ENCODE assay signal across 8 cellular contexts in genomic region chr13:72565893-72566292, GRCh38.
DNase-seq lines count a peak whose midpoint lies in the region; ATAC-seq and TF ChIP-seq lines count a peak whose summit lies in the region.

No MANE protein-coding gene starts in this region.

- ATAC-seq in GM21381 (IDR thresholded peaks at IDR 0.05; ENCODE audit: unreplicated experiment) (no peak), HG03095 (IDR thresholded peaks at IDR 0.05; ENCODE audit: unreplicated experiment) (no peak)

- peaks cover 4% of the 10 kb centered on the region for H3F3A ChIP-seq in SK-N-SH (replicated peaks; ENCODE audit: insufficient read depth)

- no peak overlapping the region for H2AFZ ChIP-seq in SK-N-SH (ENCODE audit: low read depth)

- H3K4me1 ChIP-seq in SK-N-SH (ENCODE audit: control insufficient read depth in 1 of 2, insufficient read depth in 2 of 2, low read depth in 1 of 2, low read length in 1 of 2), result peaks cover 0 to 15% of the 10 kb centered on the region in 2 experiments; a peak in 2 of 4 replicates

- TF ChIP-seq EP300 in Ishikawa (IDR thresholded peaks at IDR 0.05; ENCODE audit: borderline replicate concordance) (no peak), SK-N-SH (IDR thresholded peaks at IDR 0.05; ENCODE audit: borderline replicate concordance in 1 of 2, low read depth in 1 of 2, low read length in 1 of 2) (no peak)

- H3K27me3 ChIP-seq in SK-N-SH (ENCODE audit: insufficient read depth), result no peaks in the 10 kb centered on the region

- intact Hi-C loops in posterior cingulate gyrus (cut with DNase I), result no loop called here

- H3K9ac ChIP-seq in SK-N-SH, result no peak overlapping the region

- DNase-seq in GM10266 (ENCODE audit: extremely low spot score) (peak; percentile 7), SK-N-SH (peak; percentile 11), glomerular visceral epithelial cell (ENCODE audit: extremely low spot score) (peak; percentile 37), HPDE6-E6E7 (ENCODE audit: extremely low spot score) (no peak), posterior cingulate gyrus (no peak)

- CTCF ChIA-PET in SK-N-SH (lab: Yijun Ruan, JAX), result interaction anchor here (0.6 to 1.9 kb wide), 35 partner anchors 8 to 1603 kb away, joined by 3 to 14 read pairs (median 3); partner anchors contain the start of gene DACH1

- peak; percentile 72 for TF ChIP-seq RAD21 in Ishikawa (IDR thresholded peaks at IDR 0.05; ENCODE audit: low read depth)
- peak; percentile 85 for TF ChIP-seq RAD21 in SK-N-SH (IDR thresholded peaks at IDR 0.05; ENCODE audit: low read length)

- POLR2A ChIA-PET in SK-N-SH (lab: Yijun Ruan, JAX), result no interaction called here

- no peak overlapping the region for H3K27ac ChIP-seq in SK-N-SH (ENCODE audit: low read depth in 2 of 2, low read length in 1 of 2)

- no peaks in the 10 kb centered on the region for H3K9me3 ChIP-seq in SK-N-SH

- WGBS in SK-N-SH (ENCODE audit: low lambda C conversion rate), result 3% methylated on average over 1 of the region's 1 CpG

- H3K79me2 ChIP-seq in SK-N-SH (ENCODE audit: insufficient read depth), result no peaks in the 10 kb centered on the region

- no peaks in the 10 kb centered on the region for H3K9me2 ChIP-seq in SK-N-SH

- no peaks in the 10 kb centered on the region for H3K36me3 ChIP-seq in SK-N-SH (replicated peaks in 1 of 2; ENCODE audit: control insufficient read depth in 1 of 2, insufficient read depth in 2 of 2, low read length in 1 of 2)

- H4K20me1 ChIP-seq in SK-N-SH (ENCODE audit: insufficient read depth), result no peaks in the 10 kb centered on the region

- TF ChIP-seq CTCF in GM10266 (IDR thresholded peaks at IDR 0.05; ENCODE audit: control insufficient read depth, insufficient read depth, low read depth, missing control alignments), result peak; percentile 33
- TF ChIP-seq CTCF in SK-N-SH (IDR thresholded peaks at IDR 0.05), result peak; percentile 95

- no peak overlapping the region; a peak in 1 of 4 replicates for H3K4me3 ChIP-seq in SK-N-SH (ENCODE audit: low read depth in 2 of 2, low read length in 1 of 2)

- H3K4me2 ChIP-seq in SK-N-SH, result no peak overlapping the region

TF ChIP-seq in Ishikawa, 13 proteins besides CTCF, POLR2A, EP300 and RAD21:
- TF ChIP-seq, protein P1, sequence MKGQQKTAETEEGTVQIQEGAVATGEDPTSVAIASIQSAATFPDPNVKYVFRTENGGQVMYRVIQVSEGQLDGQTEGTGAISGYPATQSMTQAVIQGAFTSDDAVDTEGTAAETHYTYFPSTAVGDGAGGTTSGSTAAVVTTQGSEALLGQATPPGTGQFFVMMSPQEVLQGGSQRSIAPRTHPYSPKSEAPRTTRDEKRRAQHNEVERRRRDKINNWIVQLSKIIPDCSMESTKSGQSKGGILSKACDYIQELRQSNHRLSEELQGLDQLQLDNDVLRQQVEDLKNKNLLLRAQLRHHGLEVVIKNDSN (IDR thresholded peaks at IDR 0.05), result no peak
- no peak for TF ChIP-seq TAF1 (IDR thresholded peaks at IDR 0.05; ENCODE audit: low read depth)
- TF ChIP-seq TEAD4 (IDR thresholded peaks at IDR 0.05), result no peak
- no peak for TF ChIP-seq TCF12 (IDR thresholded peaks at IDR 0.05; ENCODE audit: low read depth)
- TF ChIP-seq CREB1 (IDR thresholded peaks at IDR 0.05; ENCODE audit: low read depth), result no peak
- TF ChIP-seq EGR1 (IDR thresholded peaks at IDR 0.05), result no peak
- TF ChIP-seq CEBPB (IDR thresholded peaks at IDR 0.05), result no peak
- TF ChIP-seq FOXM1 (IDR thresholded peaks at IDR 0.05; ENCODE audit: borderline replicate concordance, low read depth), result no peak
- no peak for TF ChIP-seq MAX (IDR thresholded peaks at IDR 0.05)
- no peak for TF ChIP-seq NFIC (IDR thresholded peaks at IDR 0.05)
- TF ChIP-seq, protein P2, sequence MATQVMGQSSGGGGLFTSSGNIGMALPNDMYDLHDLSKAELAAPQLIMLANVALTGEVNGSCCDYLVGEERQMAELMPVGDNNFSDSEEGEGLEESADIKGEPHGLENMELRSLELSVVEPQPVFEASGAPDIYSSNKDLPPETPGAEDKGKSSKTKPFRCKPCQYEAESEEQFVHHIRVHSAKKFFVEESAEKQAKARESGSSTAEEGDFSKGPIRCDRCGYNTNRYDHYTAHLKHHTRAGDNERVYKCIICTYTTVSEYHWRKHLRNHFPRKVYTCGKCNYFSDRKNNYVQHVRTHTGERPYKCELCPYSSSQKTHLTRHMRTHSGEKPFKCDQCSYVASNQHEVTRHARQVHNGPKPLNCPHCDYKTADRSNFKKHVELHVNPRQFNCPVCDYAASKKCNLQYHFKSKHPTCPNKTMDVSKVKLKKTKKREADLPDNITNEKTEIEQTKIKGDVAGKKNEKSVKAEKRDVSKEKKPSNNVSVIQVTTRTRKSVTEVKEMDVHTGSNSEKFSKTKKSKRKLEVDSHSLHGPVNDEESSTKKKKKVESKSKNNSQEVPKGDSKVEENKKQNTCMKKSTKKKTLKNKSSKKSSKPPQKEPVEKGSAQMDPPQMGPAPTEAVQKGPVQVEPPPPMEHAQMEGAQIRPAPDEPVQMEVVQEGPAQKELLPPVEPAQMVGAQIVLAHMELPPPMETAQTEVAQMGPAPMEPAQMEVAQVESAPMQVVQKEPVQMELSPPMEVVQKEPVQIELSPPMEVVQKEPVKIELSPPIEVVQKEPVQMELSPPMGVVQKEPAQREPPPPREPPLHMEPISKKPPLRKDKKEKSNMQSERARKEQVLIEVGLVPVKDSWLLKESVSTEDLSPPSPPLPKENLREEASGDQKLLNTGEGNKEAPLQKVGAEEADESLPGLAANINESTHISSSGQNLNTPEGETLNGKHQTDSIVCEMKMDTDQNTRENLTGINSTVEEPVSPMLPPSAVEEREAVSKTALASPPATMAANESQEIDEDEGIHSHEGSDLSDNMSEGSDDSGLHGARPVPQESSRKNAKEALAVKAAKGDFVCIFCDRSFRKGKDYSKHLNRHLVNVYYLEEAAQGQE (IDR thresholded peaks at IDR 0.05; ENCODE audit: low read depth), result no peak
- TF ChIP-seq ZBTB7A (IDR thresholded peaks at IDR 0.05; ENCODE audit: low read depth), result no peak

TF ChIP-seq in SK-N-SH, 30 proteins besides CTCF, POLR2A, EP300 and RAD21:
- TF ChIP-seq SMC3 (IDR thresholded peaks at IDR 0.05; ENCODE audit: low read depth, low read length) (peak; percentile 52), NRF1 (IDR thresholded peaks at IDR 0.05; ENCODE audit: low read depth, low read length) (no peak)

Comparison
In these comparisons a context has a peak if more than half of its experiments do, and no peak if none do; other contexts are left out.
1. DNase-seq: peak in GM10266 (single experiment), SK-N-SH (single experiment) and glomerular visceral epithelial cell (single experiment); none in HPDE6-E6E7 (single experiment) and posterior cingulate gyrus (0 of 10).